27 cellular contexts compared by ENCODE assay signal in genomic region chr1:43618521-43619313, GRCh38.
"Had no signal": no experiment of that assay in that cellular context is flagged by ENCODE, and none has a peak within 500 bp of the region (broad histone marks: within the 10 kb centered on the region; RNA-seq: fewer than 3 reads in every experiment).

No MANE protein-coding gene starts in this region.

- H3K36me3 Mint-ChIP-seq: immature natural killer cell; memory B cell; naive thymus-derived CD8-positive, alpha-beta T cell; stimulated activated naive B cell treated with anti-CD40 and anti-IgM and Interleukin-4, amounts not matched to agents 10 μg/mL and 1 μg/mL and 100 μg/mL, for 72 hours had no signal

- DNase-seq: heart left ventricle; hypothalamus; immature natural killer cell; left ventricle myocardium inferior; naive thymus-derived CD8-positive, alpha-beta T cell; occipital lobe; ovary; retina; stimulated activated CD4-positive, alpha-beta T cell treated with anti-CD3 and anti-CD28 coated beads, Interleukin-12 subunit alpha, Interleukin-12 subunit beta, amount 100 ng/mL, for 4 hours; stimulated activated CD4-positive, alpha-beta T cell treated with anti-CD3 and anti-CD28 coated beads, Interleukin-15, amount 100 ng/mL, for 24 hours; stimulated activated CD4-positive, alpha-beta T cell treated with anti-CD3 and anti-CD28 coated beads, Interleukin-2, amount 100 ng/mL, for 24 hours; stimulated activated CD4-positive, alpha-beta T cell treated with anti-CD3 and anti-CD28 coated beads, Interleukin-4, amount 100 ng/mL, for 1 hour; stimulated activated naive B cell treated with anti-CD40 and anti-IgM and Interleukin-4, amounts not matched to agents 10 μg/mL and 1 μg/mL and 100 μg/mL, for 72 hours; stimulated activated naive CD8-positive, alpha-beta T cell treated with anti-CD3 and anti-CD28 coated beads, Interleukin-15, Interleukin-2, amounts not matched to agents 100 U/mL and 50 U/mL, for 24 hours; stomach; testis; thyroid gland; transverse colon; upper lobe of left lung had no signal

- H3K4me3 ChIP-seq: heart left ventricle, left ventricle myocardium inferior, ovary, prostate gland, skin epidermis, stomach, testis, thyroid gland, transverse colon, upper lobe of left lung had no signal

- H3K27me3 ChIP-seq: heart left ventricle, neutrophil, ovary, stomach, testis, thyroid gland, transverse colon, upper lobe of left lung had no signal

- H3K4me1 ChIP-seq: heart left ventricle, left ventricle myocardium inferior, prostate gland, stomach, testis, thyroid gland, transverse colon, upper lobe of left lung had no signal

- H3K9me3 Mint-ChIP-seq: immature natural killer cell; memory B cell; naive thymus-derived CD8-positive, alpha-beta T cell; nephron; neural crest cell; stimulated activated naive B cell treated with anti-CD40 and anti-IgM and Interleukin-4, amounts not matched to agents 10 μg/mL and 1 μg/mL and 100 μg/mL, for 72 hours had no signal

- H3K27ac Mint-ChIP-seq: immature natural killer cell; memory B cell; nephron; stimulated activated naive B cell treated with anti-CD40 and anti-IgM and Interleukin-4, amounts not matched to agents 10 μg/mL and 1 μg/mL and 100 μg/mL, for 72 hours had no signal

- H3K36me3 ChIP-seq: left ventricle myocardium inferior, neutrophil, ovary had no signal

- H3K27ac ChIP-seq: heart left ventricle, left ventricle myocardium inferior, neutrophil, ovary, prostate gland, skin epidermis, stomach, testis, thyroid gland, transverse colon, upper lobe of left lung had no signal

- H3K4me1 Mint-ChIP-seq: immature natural killer cell; memory B cell; neural crest cell; stimulated activated naive B cell treated with anti-CD40 and anti-IgM and Interleukin-4, amounts not matched to agents 10 μg/mL and 1 μg/mL and 100 μg/mL, for 72 hours had no signal

- ATAC-seq: naive thymus-derived CD8-positive, alpha-beta T cell; right cardiac atrium; sciatic nerve; stimulated activated naive B cell treated with anti-CD40 and anti-IgM and Interleukin-4, amounts not matched to agents 10 μg/mL and 1 μg/mL and 100 μg/mL, for 72 hours; stimulated activated naive CD8-positive, alpha-beta T cell treated with anti-CD3 and anti-CD28 coated beads, Interleukin-15, Interleukin-2, amounts not matched to agents 100 U/mL and 50 U/mL, for 24 hours had no signal

- H3K4me3 Mint-ChIP-seq: immature natural killer cell; memory B cell; naive thymus-derived CD8-positive, alpha-beta T cell; nephron; neural crest cell; stimulated activated naive B cell treated with anti-CD40 and anti-IgM and Interleukin-4, amounts not matched to agents 10 μg/mL and 1 μg/mL and 100 μg/mL, for 72 hours had no signal

- H3K9me3 ChIP-seq: heart left ventricle, left ventricle myocardium inferior, neutrophil, ovary, prostate gland, stomach, testis, thyroid gland, transverse colon, upper lobe of left lung had no signal
